15 cellular contexts compared by ENCODE assay signal in genomic region chr2:42195559-42195958, GRCh38. TPM values are rescaled to one million over a fixed set of nuclear protein-coding genes. Genes with fewer than 3 reads are reported as not detected.
A peak's percentile ranks its signal among the peaks of the same experiment; 100 is the strongest.
DNase-seq lines count a peak whose midpoint lies in the region; ATAC-seq, FAIRE-seq and TF ChIP-seq lines count a peak whose summit lies in the region.
"Had no signal": no experiment of that assay in that cellular context is flagged by ENCODE, and none has a peak within 500 bp of the region (broad histone marks: within the 10 kb centered on the region; RNA-seq: fewer than 3 reads in every experiment).

No MANE protein-coding gene starts in this region.

- H3K27me3 Mint-ChIP-seq in activated T-helper 2 cell treated with anti-CD3 and anti-CD28 coated beads, Interferon-gamma antibody, Interleukin-2, Interleukin-4, amounts not matched to agents 10 μg/mL and 5 μg/mL and 100 μg/mL, durations not matched to agents 14 hours and 24 hours and 36 hours (ENCODE audit: low read depth) = no peaks in the 10 kb centered on the region
- H3K27me3 Mint-ChIP-seq: activated naive CD8-positive, alpha-beta T cell treated with anti-CD3 and anti-CD28 coated beads, Interleukin-2, amount 50 U/mL, for 24 hours had no signal

- H3K36me3 ChIP-seq in right lobe of liver = no peaks in the 10 kb centered on the region
- H3K36me3 ChIP-seq: left ventricle myocardium inferior had no signal

- peaks cover 3% of the 10 kb centered on the region for H3K36me3 Mint-ChIP-seq in activated T-helper 2 cell treated with anti-CD3 and anti-CD28 coated beads, Interferon-gamma antibody, Interleukin-2, Interleukin-4, amounts not matched to agents 10 μg/mL and 5 μg/mL and 100 μg/mL, durations not matched to agents 14 hours and 24 hours and 36 hours (ENCODE audit: low read depth)

- H3K4me3 ChIP-seq in LNCaP clone FGC (ENCODE audit: low read depth, low read length) (no peak overlapping the region), cardiac fibroblast (replicated peaks in 1 of 2; ENCODE audit: low read depth in 2 of 2, low read length in 2 of 2) (no peak overlapping the region), right lobe of liver (no peak overlapping the region)
- H3K4me3 ChIP-seq: left ventricle myocardium inferior had no signal

- no peaks in the 10 kb centered on the region for H3K9me3 ChIP-seq in right lobe of liver
- H3K9me3 ChIP-seq: left ventricle myocardium inferior had no signal

- FAIRE-seq in D721Med (lab: Jason Lieb, UNC) = peak; percentile 90
- FAIRE-seq: endometrium had no signal

- peak overlapping the region; percentile 37 to 82 (median 72) for H3K27ac ChIP-seq in right lobe of liver
- H3K27ac ChIP-seq: left ventricle myocardium inferior had no signal

- H3K4me1 Mint-ChIP-seq in activated T-helper 2 cell treated with anti-CD3 and anti-CD28 coated beads, Interferon-gamma antibody, Interleukin-2, Interleukin-4, amounts not matched to agents 10 μg/mL and 5 μg/mL and 100 μg/mL, durations not matched to agents 14 hours and 24 hours and 36 hours (ENCODE audit: low read depth) = peaks cover 38% of the 10 kb centered on the region

- H3K4me3 Mint-ChIP-seq in activated T-helper 2 cell treated with anti-CD3 and anti-CD28 coated beads, Interferon-gamma antibody, Interleukin-2, Interleukin-4, amounts not matched to agents 10 μg/mL and 5 μg/mL and 100 μg/mL, durations not matched to agents 14 hours and 24 hours and 36 hours (ENCODE audit: low read depth) = no peak overlapping the region
- H3K4me3 Mint-ChIP-seq: activated naive CD8-positive, alpha-beta T cell treated with anti-CD3 and anti-CD28 coated beads, Interleukin-2, amount 50 U/mL, for 24 hours had no signal

- DNase-seq in D721Med (ENCODE audit: insufficient read length, low spot score) = no peak
- DNase-seq in LNCaP clone FGC (ENCODE audit: low read depth) = peak; percentile 31
- DNase-seq in cardiac fibroblast (ENCODE audit: low read depth in 2 of 2) = peak; percentile 58 to 62
- DNase-seq in right lobe of liver = no peak
- no peak for DNase-seq in T-helper 1 cell
- no peak for DNase-seq in GM19240 (ENCODE audit: insufficient read length, low spot score)
- DNase-seq in activated T-helper 2 cell treated with anti-CD3 and anti-CD28 coated beads, Interferon-gamma antibody, Interleukin-2, Interleukin-4, amounts not matched to agents 10 μg/mL and 5 μg/mL and 100 μg/mL, durations not matched to agents 14 hours and 24 hours and 36 hours (ENCODE audit: low spot score) = no peak
- no peak for DNase-seq in NCI-H2081 (lab: John Stamatoyannopoulos, UW)
- DNase-seq: activated naive CD8-positive, alpha-beta T cell treated with anti-CD3 and anti-CD28 coated beads, Interleukin-2, amount 50 U/mL, for 24 hours; DND-41; KBM-7; left ventricle myocardium inferior; NCI-H69; substantia nigra had no signal

- no peak overlapping the region for H3K27ac Mint-ChIP-seq in activated T-helper 2 cell treated with anti-CD3 and anti-CD28 coated beads, Interferon-gamma antibody, Interleukin-2, Interleukin-4, amounts not matched to agents 10 μg/mL and 5 μg/mL and 100 μg/mL, durations not matched to agents 14 hours and 24 hours and 36 hours
- H3K27ac Mint-ChIP-seq: activated naive CD8-positive, alpha-beta T cell treated with anti-CD3 and anti-CD28 coated beads, Interleukin-2, amount 50 U/mL, for 24 hours had no signal

- H3K9me3 Mint-ChIP-seq in activated T-helper 2 cell treated with anti-CD3 and anti-CD28 coated beads, Interferon-gamma antibody, Interleukin-2, Interleukin-4, amounts not matched to agents 10 μg/mL and 5 μg/mL and 100 μg/mL, durations not matched to agents 14 hours and 24 hours and 36 hours = no peaks in the 10 kb centered on the region
- H3K9me3 Mint-ChIP-seq: activated naive CD8-positive, alpha-beta T cell treated with anti-CD3 and anti-CD28 coated beads, Interleukin-2, amount 50 U/mL, for 24 hours had no signal

- intact Hi-C loops in right lobe of liver (cut with DNase I) = loop anchor here in 1 of 2 donors (10.0 kb wide), 1 partner anchor 101 kb away; no protein-coding TSS in a partner anchor
- intact Hi-C loops in activated T-helper 2 cell treated with anti-CD3 and anti-CD28 coated beads, Interferon-gamma antibody, Interleukin-2, Interleukin-4, amounts not matched to agents 10 μg/mL and 5 μg/mL and 100 μg/mL, durations not matched to agents 14 hours and 24 hours and 36 hours (cut with micrococcal nuclease) = loop anchor here (10.0 kb wide), 1 partner anchor 61 kb away; no protein-coding TSS in a partner anchor

- no peaks in the 10 kb centered on the region for H3K27me3 ChIP-seq in right lobe of liver

- peak in 3 of 4 donors; percentile 22 to 49 (median 24) for ATAC-seq in right lobe of liver
- ATAC-seq: activated naive CD8-positive, alpha-beta T cell treated with anti-CD3 and anti-CD28 coated beads, Interleukin-2, amount 50 U/mL, for 24 hours had no signal

- peaks cover 0 to 59% (median 20%) of the 10 kb centered on the region in 4 donors for H3K4me1 ChIP-seq in right lobe of liver

- TF ChIP-seq CTCF in D721Med (IDR thresholded peaks at IDR 0.05; ENCODE audit: insufficient read depth, missing control alignments) (no peak), LNCaP clone FGC (IDR thresholded peaks at IDR 0.05; ENCODE audit: control insufficient read depth, extremely low read depth, insufficient read depth) (no peak), cardiac fibroblast (IDR thresholded peaks at IDR 0.05; ENCODE audit: low read depth, low read length) (no peak), right lobe of liver (IDR thresholded peaks at IDR 0.05) (no peak)

- no peak for TF ChIP-seq POLR2A in right lobe of liver (IDR thresholded peaks at IDR 0.05)

RNA-seq across cellular contexts. Expression of gene EML4, which starts 26.4 kb away (rescaled TPM):
- 10 to 100 TPM; 28.3 to 55.7 (median 36.7) TPM for total RNA-seq in right lobe of liver
- total RNA-seq in activated T-helper 2 cell treated with anti-CD3 and anti-CD28 coated beads, Interferon-gamma antibody, Interleukin-2, Interleukin-4, amounts not matched to agents 10 μg/mL and 5 μg/mL and 100 μg/mL, durations not matched to agents 14 hours and 24 hours and 36 hours = 43.0 and 45.2 TPM in 2 replicates

Comparison
In these comparisons a context has a peak if more than half of its experiments do, and no peak if none do; other contexts are left out.
1. DNase-seq: peak in LNCaP clone FGC (single experiment) and cardiac fibroblast (2 of 2); none in D721Med (single experiment), right lobe of liver (0 of 3), T-helper 1 cell (0 of 5), GM19240 (single experiment), activated T-helper 2 cell treated with anti-CD3 and anti-CD28 coated beads, Interferon-gamma antibody, Interleukin-2, Interleukin-4, amounts not matched to agents 10 μg/mL and 5 μg/mL and 100 μg/mL, durations not matched to agents 14 hours and 24 hours and 36 hours (single experiment) and NCI-H2081 (0 of 2).